In the genomic region with DNA sequence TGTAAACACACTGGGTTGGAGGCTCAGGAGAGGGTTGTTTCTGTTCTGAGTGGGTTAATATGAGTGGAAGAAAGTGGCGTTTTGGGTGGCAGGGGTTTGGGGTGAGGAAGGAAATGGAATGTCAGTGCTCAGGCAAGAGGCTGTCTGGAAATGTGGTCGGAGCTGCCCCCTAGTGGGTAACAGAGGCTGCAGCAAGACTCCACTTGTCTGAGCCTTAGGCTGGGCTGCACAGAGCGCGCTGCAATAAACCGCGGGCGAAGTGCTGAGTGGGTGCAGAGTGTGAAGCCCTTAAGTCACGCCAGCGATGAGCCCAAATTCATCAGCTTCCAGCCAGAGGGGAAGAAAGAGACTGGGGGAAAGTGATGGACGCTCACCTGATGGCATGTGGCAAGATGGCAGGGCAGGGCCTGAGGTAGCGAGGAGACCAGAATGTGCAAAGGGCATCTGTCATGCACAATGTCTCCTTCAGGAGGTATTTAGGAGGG, we compare ENCODE assay signal across 1 cellular context.
A peak's percentile ranks its signal among the peaks of the same experiment; 100 is the strongest.
TF ChIP-seq lines count a peak whose summit lies in the region.

No MANE protein-coding gene starts in this region.

TF ChIP-seq in HepG2, 621 proteins besides CTCF, POLR2A, EP300 and RAD21 (continued from another document and continues in another):
- TF ChIP-seq, protein P1, sequence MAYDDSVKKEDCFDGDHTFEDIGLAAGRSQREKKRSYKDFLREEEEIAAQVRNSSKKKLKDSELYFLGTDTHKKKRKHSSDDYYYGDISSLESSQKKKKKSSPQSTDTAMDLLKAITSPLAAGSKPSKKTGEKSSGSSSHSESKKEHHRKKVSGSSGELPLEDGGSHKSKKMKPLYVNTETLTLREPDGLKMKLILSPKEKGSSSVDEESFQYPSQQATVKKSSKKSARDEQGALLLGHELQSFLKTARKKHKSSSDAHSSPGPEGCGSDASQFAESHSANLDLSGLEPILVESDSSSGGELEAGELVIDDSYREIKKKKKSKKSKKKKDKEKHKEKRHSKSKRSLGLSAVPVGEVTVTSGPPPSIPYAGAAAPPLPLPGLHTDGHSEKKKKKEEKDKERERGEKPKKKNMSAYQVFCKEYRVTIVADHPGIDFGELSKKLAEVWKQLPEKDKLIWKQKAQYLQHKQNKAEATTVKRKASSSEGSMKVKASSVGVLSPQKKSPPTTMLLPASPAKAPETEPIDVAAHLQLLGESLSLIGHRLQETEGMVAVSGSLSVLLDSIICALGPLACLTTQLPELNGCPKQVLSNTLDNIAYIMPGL (CRISPR knock-in tag; IDR thresholded peaks at IDR 0.05; ENCODE audit: borderline replicate concordance in 1 of 2, low read depth in 1 of 2) = peak; percentile 45 to 77; a peak in 2 of 4 replicates
- no peak for TF ChIP-seq ZNF879 (CRISPR knock-in tag; IDR thresholded peaks at IDR 0.05)
- TF ChIP-seq ZNF235 (CRISPR knock-in tag; IDR thresholded peaks at IDR 0.05; ENCODE audit: borderline replicate concordance) = no peak
- no peak for TF ChIP-seq HOXA5 (CRISPR knock-in tag; IDR thresholded peaks at IDR 0.05)
- no peak for TF ChIP-seq ZNF335 (CRISPR knock-in tag; IDR thresholded peaks at IDR 0.05)
- no peak for TF ChIP-seq HINFP (CRISPR knock-in tag; IDR thresholded peaks at IDR 0.05; ENCODE audit: low read depth)
- no peak for TF ChIP-seq ATF2 (CRISPR knock-in tag; IDR thresholded peaks at IDR 0.05)
- TF ChIP-seq SALL1 (CRISPR knock-in tag; IDR thresholded peaks at IDR 0.05) = peak; percentile 57; the same call in 1 of the 2 replicates
- TF ChIP-seq GATAD2A (CRISPR knock-in tag; IDR thresholded peaks at IDR 0.05) = 0 out of 2 replicates have a peak, but pooled peaks have one; percentile 13
- no peak for TF ChIP-seq ZNF142 (CRISPR knock-in tag; IDR thresholded peaks at IDR 0.05)
- TF ChIP-seq ZNF598 (CRISPR knock-in tag; IDR thresholded peaks at IDR 0.05; ENCODE audit: borderline replicate concordance) = no peak
- TF ChIP-seq ZSCAN9 (CRISPR knock-in tag; IDR thresholded peaks at IDR 0.05; ENCODE audit: borderline replicate concordance) = no peak
- TF ChIP-seq HIC2 (CRISPR knock-in tag; IDR thresholded peaks at IDR 0.05; ENCODE audit: low read depth) = no peak
- no peak for TF ChIP-seq SIX4 (CRISPR knock-in tag; IDR thresholded peaks at IDR 0.05)
- no peak for TF ChIP-seq ZNF329 (CRISPR knock-in tag; IDR thresholded peaks at IDR 0.05; ENCODE audit: low read depth)
- TF ChIP-seq ATRX (CRISPR knock-in tag; IDR thresholded peaks at IDR 0.05; ENCODE audit: borderline replicate concordance) = no peak
- TF ChIP-seq SP1 (IDR thresholded peaks at IDR 0.05) = no peak
- no peak for TF ChIP-seq SP1 (CRISPR knock-in tag; IDR thresholded peaks at IDR 0.05)
- no peak for TF ChIP-seq MYC (CRISPR knock-in tag; IDR thresholded peaks at IDR 0.05; ENCODE audit: borderline replicate concordance)
- TF ChIP-seq NKX3-1 (CRISPR knock-in tag; IDR thresholded peaks at IDR 0.05) = no peak
- 0 out of 2 replicates have a peak, but pooled peaks have one; percentile 50 for TF ChIP-seq MEIS2 (CRISPR knock-in tag; IDR thresholded peaks at IDR 0.05)
- TF ChIP-seq RELA (CRISPR knock-in tag; IDR thresholded peaks at IDR 0.05) = no peak
- no peak for TF ChIP-seq CERS6 (CRISPR knock-in tag; IDR thresholded peaks at IDR 0.05)
- no peak for TF ChIP-seq SOX5 (CRISPR knock-in tag; IDR thresholded peaks at IDR 0.05; ENCODE audit: borderline replicate concordance)
- no peak for TF ChIP-seq JUN (CRISPR knock-in tag; IDR thresholded peaks at IDR 0.05)
- no peak for TF ChIP-seq ZSCAN29 (CRISPR knock-in tag; conservative IDR thresholded peaks at IDR 0.05)
- no peak for TF ChIP-seq ZBTB38 (CRISPR knock-in tag; IDR thresholded peaks at IDR 0.05)
- no peak for TF ChIP-seq HNRNPUL1 (IDR thresholded peaks at IDR 0.05; ENCODE audit: low read depth, low read length)
- no peak for TF ChIP-seq ZFP37 (CRISPR knock-in tag; IDR thresholded peaks at IDR 0.05; ENCODE audit: borderline replicate concordance)
- TF ChIP-seq, protein P2, sequence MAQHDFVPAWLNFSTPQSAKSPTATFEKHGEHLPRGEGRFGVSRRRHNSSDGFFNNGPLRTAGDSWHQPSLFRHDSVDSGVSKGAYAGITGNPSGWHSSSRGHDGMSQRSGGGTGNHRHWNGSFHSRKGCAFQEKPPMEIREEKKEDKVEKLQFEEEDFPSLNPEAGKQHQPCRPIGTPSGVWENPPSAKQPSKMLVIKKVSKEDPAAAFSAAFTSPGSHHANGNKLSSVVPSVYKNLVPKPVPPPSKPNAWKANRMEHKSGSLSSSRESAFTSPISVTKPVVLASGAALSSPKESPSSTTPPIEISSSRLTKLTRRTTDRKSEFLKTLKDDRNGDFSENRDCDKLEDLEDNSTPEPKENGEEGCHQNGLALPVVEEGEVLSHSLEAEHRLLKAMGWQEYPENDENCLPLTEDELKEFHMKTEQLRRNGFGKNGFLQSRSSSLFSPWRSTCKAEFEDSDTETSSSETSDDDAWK (CRISPR knock-in tag; IDR thresholded peaks at IDR 0.05) = no peak
- peak; percentile 19 for TF ChIP-seq YY1 (IDR thresholded peaks at IDR 0.05; ENCODE audit: insufficient read depth, insufficient replicate concordance, low read depth, low read length)
- no peak for TF ChIP-seq ZNF12 (CRISPR knock-in tag; IDR thresholded peaks at IDR 0.05)
- TF ChIP-seq IRF9 (CRISPR knock-in tag; IDR thresholded peaks at IDR 0.05; ENCODE audit: borderline replicate concordance) = no peak
- 0 out of 2 replicates have a peak, but pooled peaks have one; percentile 30 for TF ChIP-seq ZNF234 (CRISPR knock-in tag; conservative IDR thresholded peaks at IDR 0.05)
- TF ChIP-seq ATF5 (CRISPR knock-in tag; IDR thresholded peaks at IDR 0.05; ENCODE audit: low read depth) = no peak
- TF ChIP-seq ZNF75D (CRISPR knock-in tag; IDR thresholded peaks at IDR 0.05; ENCODE audit: borderline replicate concordance) = no peak
- no peak for TF ChIP-seq RXRA (CRISPR knock-in tag; IDR thresholded peaks at IDR 0.05)
- 0 out of 2 replicates have a peak, but pooled peaks have one; percentile 27 for TF ChIP-seq MED1 (CRISPR knock-in tag; IDR thresholded peaks at IDR 0.05)
- TF ChIP-seq HCFC1 (IDR thresholded peaks at IDR 0.05; ENCODE audit: low read depth, low read length) = no peak
- TF ChIP-seq ZNF18 (CRISPR knock-in tag; IDR thresholded peaks at IDR 0.05; ENCODE audit: insufficient replicate concordance) = no peak
- 0 out of 2 replicates have a peak, but pooled peaks have one; percentile 23 for TF ChIP-seq ZNF350 (CRISPR knock-in tag; IDR thresholded peaks at IDR 0.05; ENCODE audit: borderline replicate concordance, low read depth)
- TF ChIP-seq ZFAT (CRISPR knock-in tag; conservative IDR thresholded peaks at IDR 0.05) = no peak
- no peak for TF ChIP-seq ZNF121 (CRISPR knock-in tag; IDR thresholded peaks at IDR 0.05)
